ENCODE assay signal across 1 cellular context in the genomic region with DNA sequence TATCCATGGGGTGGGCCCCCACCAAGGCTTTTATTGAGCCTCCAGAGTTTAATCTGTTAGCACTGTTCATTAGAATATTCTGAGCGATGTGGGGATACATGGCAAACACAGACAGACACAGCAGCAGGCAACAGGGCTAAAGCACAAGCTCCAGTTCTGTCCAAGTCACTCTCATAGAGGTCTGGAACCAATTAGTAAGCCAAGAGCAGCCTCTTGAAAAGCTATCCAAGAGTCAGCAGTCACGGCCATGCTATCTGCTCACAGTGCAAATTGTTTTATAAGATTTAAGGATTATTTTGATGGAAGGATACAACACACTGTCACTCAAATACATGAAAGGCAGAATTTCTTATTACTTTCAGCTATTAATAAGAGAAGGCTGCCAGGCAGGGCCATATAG.
A peak's percentile ranks its signal among the peaks of the same experiment; 100 is the strongest.
TF ChIP-seq lines count a peak whose summit lies in the region.

No MANE protein-coding gene starts in this region.

TF ChIP-seq in SK-N-SH treated with all-trans-retinoic acid at 6 μM for 48 hours, 23 proteins besides CTCF, POLR2A, EP300 and RAD21 (continued from another document):
- TF ChIP-seq TSHZ2 (CRISPR knock-in tag; IDR thresholded peaks at IDR 0.05) (peak; percentile 77), CREB5 (CRISPR knock-in tag; IDR thresholded peaks at IDR 0.05; ENCODE audit: low read depth) (no peak)
